ENCODE assay signal across 22 cellular contexts in the genomic region with DNA sequence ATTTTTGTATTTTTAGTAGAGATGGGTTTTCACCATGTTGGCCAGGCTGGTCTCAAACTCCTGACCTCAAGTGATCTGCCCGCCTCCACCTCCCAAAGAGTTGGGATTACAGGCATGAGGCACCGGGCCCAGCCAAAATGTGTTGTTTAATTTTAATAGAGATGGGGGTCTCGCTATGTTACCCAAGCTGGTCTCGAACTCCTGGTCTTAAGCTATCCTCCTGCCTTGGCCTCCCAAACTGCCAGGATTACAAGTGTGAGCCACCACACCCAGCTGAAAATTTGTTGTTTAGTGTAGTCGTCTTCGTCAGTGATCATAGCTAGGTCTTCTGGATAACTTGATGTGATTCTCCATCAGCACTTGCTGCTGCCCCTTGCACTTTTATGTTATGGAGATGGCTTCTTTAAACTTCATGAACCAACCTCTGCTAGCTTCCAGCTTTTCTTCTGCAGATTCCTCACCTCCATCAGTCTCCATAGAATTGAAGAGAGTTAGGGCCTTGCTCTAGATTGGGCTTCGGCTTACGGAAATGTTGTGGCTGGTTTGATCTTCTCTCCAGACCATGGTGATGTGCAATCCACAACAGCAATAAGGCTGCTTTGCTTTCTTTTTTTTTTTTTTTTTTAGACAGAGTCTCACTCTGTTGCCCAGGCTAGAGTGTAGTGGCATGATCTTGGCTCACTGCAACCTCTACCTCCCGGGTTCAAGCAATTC. TPM values are rescaled to one million over a fixed set of nuclear protein-coding genes. Genes with fewer than 3 reads are reported as not detected.
DNase-seq lines count a peak whose midpoint lies in the region; ATAC-seq, FAIRE-seq and TF ChIP-seq lines count a peak whose summit lies in the region.
"Had no signal": no experiment of that assay in that cellular context is flagged by ENCODE, and none has a peak within 500 bp of the region (broad histone marks: within the 10 kb centered on the region; RNA-seq: fewer than 3 reads in every experiment).

No MANE protein-coding gene starts in this region.

- no peak for FAIRE-seq in GM12878 (lab: Jason Lieb, UNC)
- FAIRE-seq: D721Med had no signal

- TF ChIP-seq CTCF in AG04450 (IDR thresholded peaks at IDR 0.05; ENCODE audit: low read depth, low read length) = no peak
- no peak for TF ChIP-seq CTCF in GM12878 (IDR thresholded peaks at IDR 0.05 in 2 of 3, conservative IDR thresholded peaks at IDR 0.05 in 1 of 3; ENCODE audit: control insufficient read depth in 2 of 3, extremely low read depth in 1 of 3, insufficient read depth in 1 of 3, low read depth in 3 of 3, low read length in 3 of 3)

- H3K27ac Mint-ChIP-seq in naive thymus-derived CD8-positive, alpha-beta T cell = peak overlapping the region; percentile 40 to 92 (median 76)
- H3K27ac Mint-ChIP-seq: activated CD4-positive, alpha-beta memory T cell treated with anti-CD3 and anti-CD28 coated beads for 36 hours; activated T-helper 1 cell treated with anti-CD3 and anti-CD28 coated beads, Interleukin-12 subunit alpha, Interleukin-12 subunit beta, Interleukin-2, Interleukin-4 antibody, amounts not matched to agents 30 ng/mL and 10 ng/mL and 1 ng/mL, durations not matched to agents 14 hours and 24 hours and 36 hours; GM23338 had no signal

- H4K20me1 ChIP-seq in BLaER1 (no peaks in the 10 kb centered on the region), GM12878 (ENCODE audit: control insufficient read depth, insufficient read depth) (no peaks in the 10 kb centered on the region)

- H3K4me2 ChIP-seq in BLaER1 (peak overlapping the region; percentile 71), GM12878 (ENCODE audit: control insufficient read depth, insufficient read depth) (peak overlapping the region; percentile 28; the same call in 1 of the 2 replicates)
- H3K4me2 ChIP-seq: GM23338 had no signal

- peaks cover 35 to 74% (median 56%) of the 10 kb centered on the region in 4 donors for H3K4me1 Mint-ChIP-seq in naive thymus-derived CD8-positive, alpha-beta T cell
- H3K4me1 Mint-ChIP-seq: GM23338 had no signal

- TF ChIP-seq POLR2A in GM12878 (IDR thresholded peaks at IDR 0.05; ENCODE audit: low read depth, low read length) = no peak

- H3K9me3 ChIP-seq in AG04450 (ENCODE audit: control insufficient read depth, insufficient read depth, low read length) = no peaks in the 10 kb centered on the region
- no peaks in the 10 kb centered on the region for H3K9me3 ChIP-seq in BLaER1
- H3K9me3 ChIP-seq in GM12878 (replicated peaks; ENCODE audit: control insufficient read depth, insufficient read depth, low read length) = no peaks in the 10 kb centered on the region; the same call in 2 of the 3 replicates
- H3K9me3 ChIP-seq: left lung, neutrophil had no signal

- H3K27me3 Mint-ChIP-seq in naive thymus-derived CD8-positive, alpha-beta T cell = no peaks in the 10 kb centered on the region
- H3K27me3 Mint-ChIP-seq: activated CD4-positive, alpha-beta memory T cell treated with anti-CD3 and anti-CD28 coated beads for 36 hours had no signal

- H3K27ac ChIP-seq in AG04450 (ENCODE audit: low read depth, low read length) (peak overlapping the region; percentile 47), BLaER1 (no peak overlapping the region), GM12878 (ENCODE audit: control insufficient read depth, insufficient read depth) (peak overlapping the region; percentile 40)
- H3K27ac ChIP-seq: neutrophil had no signal

- over 99% methylated on average over 8 of the region's 9 CpGs for WGBS in GM12878 (ENCODE audit: insufficient coverage, insufficient replicate concordance, low lambda C conversion rate, missing lambda C conversion rate)

- CTCF ChIA-PET in AG04450 (lab: Charles Lee) (interaction anchor here (2.8 to 4.0 kb wide), 2 partner anchors 11 to 42 kb away, joined by 18 to 37 read pairs; no protein-coding TSS in a partner anchor), GM12878 (lab: Yijun Ruan, JAX) (interaction anchor here (0.6 to 21.5 kb wide), 6 partner anchors 11 to 229 kb away, joined by 3 to 866 read pairs (median 4); no protein-coding TSS in a partner anchor)

- H3K36me3 Mint-ChIP-seq in naive thymus-derived CD8-positive, alpha-beta T cell = no peaks in the 10 kb centered on the region

- ATAC-seq in GM12878 = no peak
- peak; percentile 86 for ATAC-seq in naive thymus-derived CD8-positive, alpha-beta T cell
- no peak for ATAC-seq in HG02840 (IDR thresholded peaks at IDR 0.05; ENCODE audit: low FRiP score, unreplicated experiment)
- ATAC-seq: GM23338 had no signal

- in situ Hi-C loops in GM12878 (cut with MboI) = no loop called here

- SMC1A ChIA-PET in GM12878 (lab: Charles Lee; ENCODE audit: uncharacterized antibody, unreplicated experiment) = interaction anchor here (0.7 to 26.5 kb wide), 11 partner anchors 8 to 229 kb away, joined by 3 to 718 read pairs (median 5); partner anchors contain the start of gene SELPLG

- H3K9ac ChIP-seq in BLaER1 = no peak overlapping the region
- no peak overlapping the region for H3K9ac ChIP-seq in GM12878 (ENCODE audit: control insufficient read depth, insufficient read depth, low read length)

- H3K4me3 Mint-ChIP-seq in naive thymus-derived CD8-positive, alpha-beta T cell = peak overlapping the region; percentile 7 to 78 (median 62)
- H3K4me3 Mint-ChIP-seq: activated CD4-positive, alpha-beta memory T cell treated with anti-CD3 and anti-CD28 coated beads for 36 hours; activated T-helper 1 cell treated with anti-CD3 and anti-CD28 coated beads, Interleukin-12 subunit alpha, Interleukin-12 subunit beta, Interleukin-2, Interleukin-4 antibody, amounts not matched to agents 30 ng/mL and 10 ng/mL and 1 ng/mL, durations not matched to agents 14 hours and 24 hours and 36 hours; GM23338 had no signal

- no peak overlapping the region for H3K4me3 ChIP-seq in AG04450 (ENCODE audit: low read depth, low read length)
- H3K4me3 ChIP-seq in BLaER1 = no peak overlapping the region
- H3K4me3 ChIP-seq in GM12878 = no peak overlapping the region
- H3K4me3 ChIP-seq: GM23338, left lung had no signal

- peaks cover 81% of the 10 kb centered on the region for H3K4me1 ChIP-seq in BLaER1
- peaks cover 58% of the 10 kb centered on the region for H3K4me1 ChIP-seq in GM12878 (ENCODE audit: control insufficient read depth, insufficient read depth, low read length)
- H3K4me1 ChIP-seq: left lung had no signal

- DNase-seq in AG04450 (ENCODE audit: low read depth, low spot score) (no peak), GM12878 (ENCODE audit: low read depth, low spot score) (no peak), NCI-H82 treated with DMSO at 0.1 percent for 48 hours (lab: John Stamatoyannopoulos, UW; ENCODE audit: unreplicated experiment) (no peak), NCI-H146 (lab: John Stamatoyannopoulos, UW) (no peak)
- DNase-seq in naive thymus-derived CD8-positive, alpha-beta T cell = peak in 4 of 10 donors; percentile 19 to 54 (median 38)
- DNase-seq: AML-193; effector memory CD4-positive, alpha-beta T cell; glutamatergic neuron; left lung; NCI-H1417; NCI-H526; Right ventricle myocardium superior; SW 1271 had no signal

- POLR2A ChIA-PET in AG04450 (lab: Yijun Ruan, JAX) = no interaction called here
- POLR2A ChIA-PET in GM12878 (lab: Charles Lee) = interaction anchor here (0.6 to 14.2 kb wide), 7 partner anchors 9 to 158 kb away, joined by 3 to 199 read pairs (median 3); partner anchors contain the start of genes ISCU and SELPLG
- POLR2A ChIA-PET in naive thymus-derived CD8-positive, alpha-beta T cell (lab: Charles Lee) = interaction anchor here (0.7 to 1.0 kb wide), 4 partner anchors 9 to 479 kb away, joined by 3 to 5 read pairs (median 3); no protein-coding TSS in a partner anchor

- H3K27me3 ChIP-seq in AG04450 (ENCODE audit: control insufficient read depth, insufficient read depth, low read length) = no peaks in the 10 kb centered on the region
- no peaks in the 10 kb centered on the region for H3K27me3 ChIP-seq in BLaER1
- no peaks in the 10 kb centered on the region for H3K27me3 ChIP-seq in GM12878 (replicated peaks in 1 of 2; ENCODE audit: control insufficient read depth in 2 of 2, insufficient read depth in 2 of 2, low read length in 1 of 2)
- H3K27me3 ChIP-seq: left lung, neutrophil had no signal

- intact Hi-C loops in GM12878 (cut with micrococcal nuclease; ENCODE audit: unreplicated experiment) = no loop called here

- no TSS peak for BruUV-seq in GM12878 (replicated peaks; lab: Mats Ljungman, UMichigan)

- H2AFZ ChIP-seq in GM12878 (ENCODE audit: control insufficient read depth, low read depth, low read length) = no peak overlapping the region
- H2AFZ ChIP-seq: GM23338 had no signal

- RAD21 ChIA-PET in GM12878 (lab: Charles Lee; ENCODE audit: unreplicated experiment) = interaction anchor here (0.7 to 23.0 kb wide), 5 partner anchors 10 to 92 kb away, joined by 3 to 633 read pairs (median 24); partner anchors contain the start of gene SELPLG

- H3K36me3 ChIP-seq in BLaER1 = no peaks in the 10 kb centered on the region
- no peaks in the 10 kb centered on the region for H3K36me3 ChIP-seq in GM12878 (ENCODE audit: control insufficient read depth in 2 of 2, insufficient read depth in 2 of 2, low read length in 1 of 2)
- H3K36me3 ChIP-seq: left lung, neutrophil had no signal

- no peak for TF ChIP-seq RAD21 in GM12878 (IDR thresholded peaks at IDR 0.05; ENCODE audit: insufficient read depth, low read depth, low read length)

- no peak for TF ChIP-seq EP300 in GM12878 (IDR thresholded peaks at IDR 0.05; ENCODE audit: borderline replicate concordance in 1 of 2, control insufficient read depth in 1 of 2, low read depth in 2 of 2, low read length in 2 of 2)

- H3K9me3 Mint-ChIP-seq in naive thymus-derived CD8-positive, alpha-beta T cell = peaks cover 0 to 15% (median 0%) of the 10 kb centered on the region in 9 donors

- H3K79me2 ChIP-seq in GM12878 (ENCODE audit: control insufficient read depth, insufficient read depth, low read length) = no peaks in the 10 kb centered on the region; the same call in none of the 2 replicates

RNA-seq across cellular contexts. Expression of gene ISCU, which starts 13.0 kb away (rescaled TPM):
- polyA plus RNA-seq in AG04450 (2011; rRNA removed) = 164 and 184 TPM in 2 replicates
- polyA minus RNA-seq in AG04450 (2011; rRNA and poly(A)+ RNA removed) = 61.7 and 84.1 TPM in 2 replicates
- 104 and 106 TPM in 2 replicates for total RNA-seq in GM12878 (2013; cell fraction: nucleolus; rRNA removed)
- 177 and 189 TPM in 2 replicates for total RNA-seq in GM12878 (2014; rRNA removed)
- total RNA-seq in GM12878 (2014; rRNA removed; fragmentation: Illumina TruSeq; extraction: Trizol) = 109 and 113 TPM in 2 replicates
- total RNA-seq in GM12878 (2021) = 102 and 108 TPM in 2 replicates
- polyA plus RNA-seq in GM12878 (2011; ENCODE audit: low read depth) = 160 TPM
- polyA plus RNA-seq in GM12878 (2011; rRNA removed) = 247 and 284 TPM in 2 replicates
- 166 and 191 TPM in 2 replicates for polyA plus RNA-seq in GM12878 (2011; cell fraction: cytosol; rRNA removed)
- polyA plus RNA-seq in GM12878 (2011; cell fraction: nucleus; rRNA removed) = 213 and 333 TPM in 2 replicates
- polyA plus RNA-seq in GM12878 (2012) = 148 and 150 TPM in 2 replicates
- 122 and 127 TPM in 2 replicates for polyA plus RNA-seq in GM12878 (2014; fragmentation: Illumina TruSeq; extraction: Trizol)
- 10 to 100 TPM; 32.8 to 66.1 TPM for polyA plus RNA-seq in GM12878 (2014; fragmentation: Nextera tagmentation; extraction: Ambion mirVana)
- 132 and 135 TPM in 2 replicates for polyA plus RNA-seq in GM12878 (2014; rRNA removed)
- polyA plus RNA-seq in GM12878 (2016; fragmentation: Nextera tagmentation; extraction: Ambion mirVana) = 100 to 1,000 TPM; 248 to 260 TPM
- polyA minus RNA-seq in GM12878 (2011; rRNA and poly(A)+ RNA removed) = 128 and 131 TPM in 2 replicates
- polyA minus RNA-seq in GM12878 (2011; cell fraction: cytosol; rRNA and poly(A)+ RNA removed) = 38.4 and 44.5 TPM in 2 replicates
- 87.0 and 88.1 TPM in 2 replicates for polyA minus RNA-seq in GM12878 (2011; cell fraction: nucleus; rRNA and poly(A)+ RNA removed)
- total RNA-seq in naive thymus-derived CD8-positive, alpha-beta T cell = 100 to 1,000 TPM; 176 to 184 TPM
- polyA plus RNA-seq in naive thymus-derived CD8-positive, alpha-beta T cell = 100 to 1,000 TPM; 287 to 373 (median 324) TPM

RNA-seq across cellular contexts. Expression of gene SART3, which starts 14.4 kb away (rescaled TPM):
- 23.9 and 28.5 TPM in 2 replicates for polyA plus RNA-seq in AG04450 (2011; rRNA removed)
- 38.6 and 43.4 TPM in 2 replicates for polyA minus RNA-seq in AG04450 (2011; rRNA and poly(A)+ RNA removed)
- total RNA-seq in GM12878 (2013; cell fraction: nucleolus; rRNA removed) = 313 and 332 TPM in 2 replicates
- total RNA-seq in GM12878 (2014; rRNA removed) = 157 and 179 TPM in 2 replicates
- total RNA-seq in GM12878 (2014; rRNA removed; fragmentation: Illumina TruSeq; extraction: Trizol) = 80.8 and 82.6 TPM in 2 replicates
- total RNA-seq in GM12878 (2021) = 70.2 and 70.8 TPM in 2 replicates
- 47.8 TPM for polyA plus RNA-seq in GM12878 (2011; ENCODE audit: low read depth)
- 49.7 and 53.7 TPM in 2 replicates for polyA plus RNA-seq in GM12878 (2011; rRNA removed)
- 34.6 and 39.2 TPM in 2 replicates for polyA plus RNA-seq in GM12878 (2011; cell fraction: cytosol; rRNA removed)
- polyA plus RNA-seq in GM12878 (2011; cell fraction: nucleus; rRNA removed) = 112 and 140 TPM in 2 replicates
- 51.0 and 51.2 TPM in 2 replicates for polyA plus RNA-seq in GM12878 (2012)
- polyA plus RNA-seq in GM12878 (2014; fragmentation: Illumina TruSeq; extraction: Trizol) = 49.3 and 52.8 TPM in 2 replicates
- polyA plus RNA-seq in GM12878 (2014; fragmentation: Nextera tagmentation; extraction: Ambion mirVana) = 10 to 100 TPM in 1 of 2 experiments, 1 to 10 TPM in 1; 8.8 to 16.1 TPM
- 59.5 and 83.2 TPM in 2 replicates for polyA plus RNA-seq in GM12878 (2014; rRNA removed)
- polyA plus RNA-seq in GM12878 (2016; fragmentation: Nextera tagmentation; extraction: Ambion mirVana) = 10 to 100 TPM; 51.1 to 56.2 TPM
- 82.6 and 88.4 TPM in 2 replicates for polyA minus RNA-seq in GM12878 (2011; rRNA and poly(A)+ RNA removed)
- polyA minus RNA-seq in GM12878 (2011; cell fraction: cytosol; rRNA and poly(A)+ RNA removed) = 23.0 and 24.8 TPM in 2 replicates
- 166 and 282 TPM in 2 replicates for polyA minus RNA-seq in GM12878 (2011; cell fraction: nucleus; rRNA and poly(A)+ RNA removed)
- total RNA-seq in naive thymus-derived CD8-positive, alpha-beta T cell = 10 to 100 TPM; 93.4 to 95.7 TPM
- polyA plus RNA-seq in naive thymus-derived CD8-positive, alpha-beta T cell = 10 to 100 TPM; 33.3 to 36.6 (median 36.1) TPM

RNA-seq across cellular contexts. Expression of gene TMEM119, which starts 22.5 kb away (rescaled TPM):
- polyA plus RNA-seq in AG04450 (2011; rRNA removed) (60.3 and 67.0 TPM in 2 replicates), GM12878 (2011; rRNA removed) (0.23 and 0.29 TPM in 2 replicates), GM12878 (2014; fragmentation: Illumina TruSeq; extraction: Trizol) (not detected in 2 replicates), GM12878 (2014; fragmentation: Nextera tagmentation; extraction: Ambion mirVana) (not detected), GM12878 (2014; rRNA removed) (0.08 TPM in 1 of 2 replicates, not detected in the other), GM12878 (2016; fragmentation: Nextera tagmentation; extraction: Ambion mirVana) (under 1 TPM; 0.15 to 0.19 TPM)
- polyA minus RNA-seq in AG04450 (2011; rRNA and poly(A)+ RNA removed) = 50.7 and 57.9 TPM in 2 replicates
- total RNA-seq in GM12878 (2013; cell fraction: nucleolus; rRNA removed) = 0.27 TPM in 1 of 2 replicates, not detected in the other
- total RNA-seq in GM12878 (2014; rRNA removed) (0.05 and 0.11 TPM in 2 replicates), GM12878 (2014; rRNA removed; fragmentation: Illumina TruSeq; extraction: Trizol) (not detected in 2 replicates), GM12878 (2021) (0.44 TPM in 1 of 2 replicates, not detected in the other)
- 0.22 TPM for polyA plus RNA-seq in GM12878 (2011; ENCODE audit: low read depth)
- polyA plus RNA-seq in GM12878 (2011; cell fraction: cytosol; rRNA removed) = 0.19 and 0.35 TPM in 2 replicates
- 0.59 and 0.67 TPM in 2 replicates for polyA plus RNA-seq in GM12878 (2011; cell fraction: nucleus; rRNA removed)
- 0.12 and 0.53 TPM in 2 replicates for polyA plus RNA-seq in GM12878 (2012)
- polyA minus RNA-seq in GM12878 (2011; rRNA and poly(A)+ RNA removed) = 0.41 and 0.51 TPM in 2 replicates
- not detected in 2 replicates for polyA minus RNA-seq in GM12878 (2011; cell fraction: cytosol; rRNA and poly(A)+ RNA removed)
- 0.12 and 0.48 TPM in 2 replicates for polyA minus RNA-seq in GM12878 (2011; cell fraction: nucleus; rRNA and poly(A)+ RNA removed)
- total RNA-seq in naive thymus-derived CD8-positive, alpha-beta T cell = under 1 TPM; 0.26 to 0.77 TPM
- under 1 TPM in 2 of 3 donors, not detected in 1; 0.06 to 0.21 TPM for polyA plus RNA-seq in naive thymus-derived CD8-positive, alpha-beta T cell
- total RNA-seq: activated T-helper 1 cell treated with anti-CD3 and anti-CD28 coated beads, Interleukin-12 subunit alpha, Interleukin-12 subunit beta, Interleukin-2, Interleukin-4 antibody, amounts not matched to agents 30 ng/mL and 10 ng/mL and 1 ng/mL, durations not matched to agents 14 hours and 24 hours and 36 hours; HT-29; renal cortical epithelial cell had no signal

RNA-seq across cellular contexts. Expression of gene SELPLG, which starts 58.3 kb away (rescaled TPM):
- polyA plus RNA-seq in AG04450 (2011; rRNA removed) (6.1 and 9.8 TPM in 2 replicates), GM12878 (2011; rRNA removed) (10.6 and 24.1 TPM in 2 replicates), GM12878 (2014; fragmentation: Illumina TruSeq; extraction: Trizol) (8.7 and 25.8 TPM in 2 replicates), GM12878 (2014; fragmentation: Nextera tagmentation; extraction: Ambion mirVana) (1 to 10 TPM; 3.2 to 5.3 TPM), GM12878 (2014; rRNA removed) (32.3 and 33.3 TPM in 2 replicates), GM12878 (2016; fragmentation: Nextera tagmentation; extraction: Ambion mirVana) (10 to 100 TPM; 23.6 to 29.5 TPM)
- 5.1 and 5.7 TPM in 2 replicates for polyA minus RNA-seq in AG04450 (2011; rRNA and poly(A)+ RNA removed)
- 102 and 112 TPM in 2 replicates for total RNA-seq in GM12878 (2013; cell fraction: nucleolus; rRNA removed)
- total RNA-seq in GM12878 (2014; rRNA removed) (31.4 and 31.5 TPM in 2 replicates), GM12878 (2014; rRNA removed; fragmentation: Illumina TruSeq; extraction: Trizol) (15.2 and 17.0 TPM in 2 replicates), GM12878 (2021) (20.7 and 21.0 TPM in 2 replicates)
- polyA plus RNA-seq in GM12878 (2011; ENCODE audit: low read depth) = 24.8 TPM
- 39.6 and 46.7 TPM in 2 replicates for polyA plus RNA-seq in GM12878 (2011; cell fraction: cytosol; rRNA removed)
- 17.9 and 23.7 TPM in 2 replicates for polyA plus RNA-seq in GM12878 (2011; cell fraction: nucleus; rRNA removed)
- 44.5 and 45.4 TPM in 2 replicates for polyA plus RNA-seq in GM12878 (2012)
- polyA minus RNA-seq in GM12878 (2011; rRNA and poly(A)+ RNA removed) = 19.2 and 29.2 TPM in 2 replicates
- polyA minus RNA-seq in GM12878 (2011; cell fraction: cytosol; rRNA and poly(A)+ RNA removed) = 4.7 and 6.8 TPM in 2 replicates
- polyA minus RNA-seq in GM12878 (2011; cell fraction: nucleus; rRNA and poly(A)+ RNA removed) = 4.2 and 6.7 TPM in 2 replicates
- total RNA-seq in naive thymus-derived CD8-positive, alpha-beta T cell = 100 to 1,000 TPM; 157 to 163 TPM
- polyA plus RNA-seq in naive thymus-derived CD8-positive, alpha-beta T cell = 100 to 1,000 TPM; 453 to 720 (median 520) TPM
- total RNA-seq: HT-29 had no signal

Comparison
In these comparisons a context has a peak if more than half of its experiments do, and no peak if none do; other contexts are left out.
1. ATAC-seq: peak in naive thymus-derived CD8-positive, alpha-beta T cell (2 of 2); none in GM12878 (single experiment) and HG02840 (single experiment).
2. RNA of gene TMEM119, which starts 22.5 kb away (polyA plus RNA-seq): 60.3 to 67.0 TPM in AG04450; 0.08 to 0.67 TPM in GM12878 and 0.06 to 0.21 TPM in naive thymus-derived CD8-positive, alpha-beta T cell; every median in the first group is over 10 times any median in the second.